11 cellular contexts compared by ENCODE assay signal in genomic region chr4:44425614-44426208, GRCh38. TPM values are rescaled to one million over a fixed set of nuclear protein-coding genes. Genes with fewer than 3 reads are reported as not detected.
DNase-seq lines count a peak whose midpoint lies in the region; ATAC-seq and TF ChIP-seq lines count a peak whose summit lies in the region.
"Had no signal": no experiment of that assay in that cellular context is flagged by ENCODE, and none has a peak within 500 bp of the region (broad histone marks: within the 10 kb centered on the region; RNA-seq: fewer than 3 reads in every experiment).

No MANE protein-coding gene starts in this region.

- no peak overlapping the region for H3K27ac ChIP-seq in C4-2B
- H3K27ac ChIP-seq: KMS-11 had no signal

- peak; percentile 62 for TF ChIP-seq CTCF in C4-2B (conservative IDR thresholded peaks at IDR 0.05)

- H3K4me3 Mint-ChIP-seq in activated naive CD8-positive, alpha-beta T cell treated with anti-CD3 and anti-CD28 coated beads for 36 hours, result no peak overlapping the region
- H3K4me3 Mint-ChIP-seq: central memory CD8-positive, alpha-beta T cell had no signal

- no peak for ATAC-seq in GM21381 (IDR thresholded peaks at IDR 0.05; ENCODE audit: unreplicated experiment)

- no peaks in the 10 kb centered on the region for H3K9me3 Mint-ChIP-seq in activated naive CD8-positive, alpha-beta T cell treated with anti-CD3 and anti-CD28 coated beads for 36 hours

- H3K27ac Mint-ChIP-seq in activated naive CD8-positive, alpha-beta T cell treated with anti-CD3 and anti-CD28 coated beads for 36 hours, result no peak overlapping the region

- H3K27me3 Mint-ChIP-seq in activated naive CD8-positive, alpha-beta T cell treated with anti-CD3 and anti-CD28 coated beads for 36 hours, result no peaks in the 10 kb centered on the region
- H3K27me3 Mint-ChIP-seq: central memory CD8-positive, alpha-beta T cell had no signal

- H3K4me1 Mint-ChIP-seq in activated naive CD8-positive, alpha-beta T cell treated with anti-CD3 and anti-CD28 coated beads for 36 hours, result no peaks in the 10 kb centered on the region
- H3K4me1 Mint-ChIP-seq: central memory CD8-positive, alpha-beta T cell had no signal

- DNase-seq in LoVo (ENCODE audit: low spot score) (peak; percentile 6), amniotic epithelial cell (ENCODE audit: low read depth) (peak; percentile 0), kidney tubule cell (ENCODE audit: low spot score) (peak; percentile 8), NCI-H1436 (lab: John Stamatoyannopoulos, UW) (no peak), mesenteric fat pad (ENCODE audit: low spot score) (no peak)
- no peak for DNase-seq in activated naive CD8-positive, alpha-beta T cell treated with anti-CD3 and anti-CD28 coated beads for 36 hours

- H3K36me3 Mint-ChIP-seq in activated naive CD8-positive, alpha-beta T cell treated with anti-CD3 and anti-CD28 coated beads for 36 hours, result no peaks in the 10 kb centered on the region

RNA-seq across cellular contexts. Expression of gene KCTD8, which starts 22.9 kb away (rescaled TPM):
- not detected for total RNA-seq in activated naive CD8-positive, alpha-beta T cell treated with anti-CD3 and anti-CD28 coated beads for 36 hours
- not detected for total RNA-seq in mesenteric fat pad
- total RNA-seq: Daoy had no signal

Comparison
In these comparisons a context has a peak if more than half of its experiments do, and no peak if none do; other contexts are left out.
1. DNase-seq: peak in LoVo (single experiment), amniotic epithelial cell (single experiment) and kidney tubule cell (single experiment); none in NCI-H1436 (single experiment), activated naive CD8-positive, alpha-beta T cell treated with anti-CD3 and anti-CD28 coated beads for 36 hours (single experiment) and mesenteric fat pad (single experiment).